1 cellular context compared by ENCODE assay signal in genomic region chr12:121538699-121539061, GRCh38.
TF ChIP-seq lines count a peak whose summit lies in the region.

No MANE protein-coding gene starts in this region.

TF ChIP-seq in GM12878, 131 proteins besides CTCF, POLR2A, EP300 and RAD21 (continued from another document):
- TF ChIP-seq, protein P1, sequence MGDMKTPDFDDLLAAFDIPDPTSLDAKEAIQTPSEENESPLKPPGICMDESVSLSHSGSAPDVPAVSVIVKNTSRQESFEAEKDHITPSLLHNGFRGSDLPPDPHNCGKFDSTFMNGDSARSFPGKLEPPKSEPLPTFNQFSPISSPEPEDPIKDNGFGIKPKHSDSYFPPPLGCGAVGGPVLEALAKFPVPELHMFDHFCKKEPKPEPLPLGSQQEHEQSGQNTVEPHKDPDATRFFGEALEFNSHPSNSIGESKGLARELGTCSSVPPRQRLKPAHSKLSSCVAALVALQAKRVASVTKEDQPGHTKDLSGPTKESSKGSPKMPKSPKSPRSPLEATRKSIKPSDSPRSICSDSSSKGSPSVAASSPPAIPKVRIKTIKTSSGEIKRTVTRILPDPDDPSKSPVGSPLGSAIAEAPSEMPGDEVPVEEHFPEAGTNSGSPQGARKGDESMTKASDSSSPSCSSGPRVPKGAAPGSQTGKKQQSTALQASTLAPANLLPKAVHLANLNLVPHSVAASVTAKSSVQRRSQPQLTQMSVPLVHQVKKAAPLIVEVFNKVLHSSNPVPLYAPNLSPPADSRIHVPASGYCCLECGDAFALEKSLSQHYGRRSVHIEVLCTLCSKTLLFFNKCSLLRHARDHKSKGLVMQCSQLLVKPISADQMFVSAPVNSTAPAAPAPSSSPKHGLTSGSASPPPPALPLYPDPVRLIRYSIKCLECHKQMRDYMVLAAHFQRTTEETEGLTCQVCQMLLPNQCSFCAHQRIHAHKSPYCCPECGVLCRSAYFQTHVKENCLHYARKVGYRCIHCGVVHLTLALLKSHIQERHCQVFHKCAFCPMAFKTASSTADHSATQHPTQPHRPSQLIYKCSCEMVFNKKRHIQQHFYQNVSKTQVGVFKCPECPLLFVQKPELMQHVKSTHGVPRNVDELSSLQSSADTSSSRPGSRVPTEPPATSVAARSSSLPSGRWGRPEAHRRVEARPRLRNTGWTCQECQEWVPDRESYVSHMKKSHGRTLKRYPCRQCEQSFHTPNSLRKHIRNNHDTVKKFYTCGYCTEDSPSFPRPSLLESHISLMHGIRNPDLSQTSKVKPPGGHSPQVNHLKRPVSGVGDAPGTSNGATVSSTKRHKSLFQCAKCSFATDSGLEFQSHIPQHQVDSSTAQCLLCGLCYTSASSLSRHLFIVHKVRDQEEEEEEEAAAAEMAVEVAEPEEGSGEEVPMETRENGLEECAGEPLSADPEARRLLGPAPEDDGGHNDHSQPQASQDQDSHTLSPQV (IDR thresholded peaks at IDR 0.05): no peak
- TF ChIP-seq HDGF (IDR thresholded peaks at IDR 0.05) (0 out of 2 replicates have a peak, but pooled peaks have one; percentile 48), PKNOX1 (IDR thresholded peaks at IDR 0.05) (peak; percentile 60), NR2F1 (conservative IDR thresholded peaks at IDR 0.05) (no peak), KDM1A (IDR thresholded peaks at IDR 0.05; ENCODE audit: borderline replicate concordance) (no peak), ATF3 (IDR thresholded peaks at IDR 0.05; ENCODE audit: borderline replicate concordance, extremely low read depth, low read depth, low read length) (no peak), KLF5 (IDR thresholded peaks at IDR 0.05; ENCODE audit: partially characterized antibody) (no peak), MXI1 (IDR thresholded peaks at IDR 0.05; ENCODE audit: low read depth, low read length) (no peak), MTA2 (IDR thresholded peaks at IDR 0.05; ENCODE audit: low read depth) (0 out of 2 replicates have a peak, but pooled peaks have one; percentile 6), RCOR1 (conservative IDR thresholded peaks at IDR 0.05; ENCODE audit: low read depth, low read length) (no peak), NFIC (IDR thresholded peaks at IDR 0.05; ENCODE audit: low read depth, low read length) (no peak), MEF2A (IDR thresholded peaks at IDR 0.05; ENCODE audit: insufficient read depth, low read depth, low read length) (no peak), HDAC2 (IDR thresholded peaks at IDR 0.05) (no peak), SMAD1 (IDR thresholded peaks at IDR 0.05; ENCODE audit: low read depth, partially characterized antibody) (no peak), EGR1 (IDR thresholded peaks at IDR 0.05; ENCODE audit: borderline replicate concordance in 1 of 2, low read depth in 2 of 2, low read length in 2 of 2) (no peak), FOXK2 (IDR thresholded peaks at IDR 0.05) (no peak), IKZF1 (conservative IDR thresholded peaks at IDR 0.05) (no peak), BCL11A (IDR thresholded peaks at IDR 0.05; ENCODE audit: low read depth, low read length) (no peak), DPF2 (IDR thresholded peaks at IDR 0.05) (no peak), RB1 (IDR thresholded peaks at IDR 0.05; ENCODE audit: borderline replicate concordance) (no peak), TCF3 (IDR thresholded peaks at IDR 0.05; ENCODE audit: borderline replicate concordance, insufficient read depth, low read depth, low read length) (no peak), MEF2B (IDR thresholded peaks at IDR 0.05; ENCODE audit: partially characterized antibody, poor library complexity, severe bottlenecking) (no peak), SIX5 (IDR thresholded peaks at IDR 0.05; ENCODE audit: low read depth, low read length, severe bottlenecking) (no peak), SMAD5 (IDR thresholded peaks at IDR 0.05; ENCODE audit: low read depth) (no peak), GABPA (IDR thresholded peaks at IDR 0.05; ENCODE audit: low read depth) (no peak), ZBTB11 (CRISPR knock-in tag; IDR thresholded peaks at IDR 0.05) (no peak), IKZF2 (IDR thresholded peaks at IDR 0.05) (no peak), RBBP5 (conservative IDR thresholded peaks at IDR 0.05) (no peak), SKIL (IDR thresholded peaks at IDR 0.05; ENCODE audit: low read depth, poor library complexity, severe bottlenecking) (no peak), RUNX3 (IDR thresholded peaks at IDR 0.05; ENCODE audit: low read length) (peak; percentile 30; the same call in 1 of the 2 replicates), ZBTB33 (IDR thresholded peaks at IDR 0.05) (no peak)
- TF ChIP-seq, protein P2, sequence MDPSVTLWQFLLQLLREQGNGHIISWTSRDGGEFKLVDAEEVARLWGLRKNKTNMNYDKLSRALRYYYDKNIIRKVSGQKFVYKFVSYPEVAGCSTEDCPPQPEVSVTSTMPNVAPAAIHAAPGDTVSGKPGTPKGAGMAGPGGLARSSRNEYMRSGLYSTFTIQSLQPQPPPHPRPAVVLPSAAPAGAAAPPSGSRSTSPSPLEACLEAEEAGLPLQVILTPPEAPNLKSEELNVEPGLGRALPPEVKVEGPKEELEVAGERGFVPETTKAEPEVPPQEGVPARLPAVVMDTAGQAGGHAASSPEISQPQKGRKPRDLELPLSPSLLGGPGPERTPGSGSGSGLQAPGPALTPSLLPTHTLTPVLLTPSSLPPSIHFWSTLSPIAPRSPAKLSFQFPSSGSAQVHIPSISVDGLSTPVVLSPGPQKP (IDR thresholded peaks at IDR 0.05; ENCODE audit: low read depth, low read length): no peak
- TF ChIP-seq, protein P3, sequence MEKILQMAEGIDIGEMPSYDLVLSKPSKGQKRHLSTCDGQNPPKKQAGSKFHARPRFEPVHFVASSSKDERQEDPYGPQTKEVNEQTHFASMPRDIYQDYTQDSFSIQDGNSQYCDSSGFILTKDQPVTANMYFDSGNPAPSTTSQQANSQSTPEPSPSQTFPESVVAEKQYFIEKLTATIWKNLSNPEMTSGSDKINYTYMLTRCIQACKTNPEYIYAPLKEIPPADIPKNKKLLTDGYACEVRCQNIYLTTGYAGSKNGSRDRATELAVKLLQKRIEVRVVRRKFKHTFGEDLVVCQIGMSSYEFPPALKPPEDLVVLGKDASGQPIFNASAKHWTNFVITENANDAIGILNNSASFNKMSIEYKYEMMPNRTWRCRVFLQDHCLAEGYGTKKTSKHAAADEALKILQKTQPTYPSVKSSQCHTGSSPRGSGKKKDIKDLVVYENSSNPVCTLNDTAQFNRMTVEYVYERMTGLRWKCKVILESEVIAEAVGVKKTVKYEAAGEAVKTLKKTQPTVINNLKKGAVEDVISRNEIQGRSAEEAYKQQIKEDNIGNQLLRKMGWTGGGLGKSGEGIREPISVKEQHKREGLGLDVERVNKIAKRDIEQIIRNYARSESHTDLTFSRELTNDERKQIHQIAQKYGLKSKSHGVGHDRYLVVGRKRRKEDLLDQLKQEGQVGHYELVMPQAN (conservative IDR thresholded peaks at IDR 0.05): no peak
